20 cellular contexts compared by ENCODE assay signal in the genomic region with DNA sequence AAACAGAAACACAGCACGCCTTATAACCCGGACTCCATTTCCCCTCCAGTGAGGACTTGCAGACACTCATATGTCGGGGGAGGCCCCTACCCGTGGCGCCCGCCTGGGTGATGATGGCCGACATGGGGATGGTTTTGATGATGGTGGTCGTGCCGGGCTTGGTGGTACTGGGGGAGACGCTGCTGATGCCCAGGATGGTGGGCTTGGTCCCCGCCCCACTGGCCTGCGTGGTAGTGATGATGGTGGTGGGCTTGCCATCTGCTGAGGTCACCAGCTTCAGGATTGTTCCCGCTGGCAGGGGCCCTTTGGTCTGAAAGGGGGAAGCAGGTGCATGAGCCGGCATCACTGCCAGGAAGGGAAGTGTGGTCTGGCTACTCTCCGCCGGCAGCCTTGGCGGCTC. TPM values are rescaled to one million over a fixed set of nuclear protein-coding genes. Genes with fewer than 3 reads are reported as not detected.
"Had no signal": no experiment of that assay in that cellular context is flagged by ENCODE, and none has a peak within 500 bp of the region (broad histone marks: within the 10 kb centered on the region; RNA-seq: fewer than 3 reads in every experiment).

No MANE protein-coding gene starts in this region.

- H2AFZ ChIP-seq: hepatocyte had no signal

- H3K9me3 Mint-ChIP-seq: effector memory CD8-positive, alpha-beta T cell; natural killer cell; neural crest cell; stimulated activated memory B cell treated with anti-CD40 and anti-IgM and Interleukin-4, amounts not matched to agents 10 μg/mL and 1 μg/mL and 100 μg/mL, for 72 hours had no signal

- H3K27me3 Mint-ChIP-seq: effector memory CD8-positive, alpha-beta T cell; stimulated activated memory B cell treated with anti-CD40 and anti-IgM and Interleukin-4, amounts not matched to agents 10 μg/mL and 1 μg/mL and 100 μg/mL, for 72 hours had no signal

- H3K4me1 Mint-ChIP-seq: natural killer cell; stimulated activated memory B cell treated with anti-CD40 and anti-IgM and Interleukin-4, amounts not matched to agents 10 μg/mL and 1 μg/mL and 100 μg/mL, for 72 hours had no signal

- H3K9me3 ChIP-seq: suprapubic skin, thyroid gland, upper lobe of right lung, vagina had no signal

- H3K27ac ChIP-seq: foreskin keratinocyte, hepatocyte, suprapubic skin, thyroid gland, upper lobe of right lung, vagina had no signal

- H3K4me3 ChIP-seq: hepatocyte, lung, smooth muscle cell, suprapubic skin, thyroid gland, upper lobe of right lung, vagina had no signal

- H3K4me3 Mint-ChIP-seq: effector memory CD8-positive, alpha-beta T cell; natural killer cell; neural crest cell; stimulated activated memory B cell treated with anti-CD40 and anti-IgM and Interleukin-4, amounts not matched to agents 10 μg/mL and 1 μg/mL and 100 μg/mL, for 72 hours had no signal

- H3K27ac Mint-ChIP-seq: natural killer cell; stimulated activated memory B cell treated with anti-CD40 and anti-IgM and Interleukin-4, amounts not matched to agents 10 μg/mL and 1 μg/mL and 100 μg/mL, for 72 hours had no signal

- H3K4me1 ChIP-seq: foreskin keratinocyte, suprapubic skin, thyroid gland, upper lobe of right lung, vagina had no signal

- H3K79me2 ChIP-seq: hepatocyte had no signal

- H3K27me3 ChIP-seq: foreskin keratinocyte, hepatocyte, suprapubic skin, thyroid gland, upper lobe of right lung, vagina had no signal

- H3K36me3 Mint-ChIP-seq: natural killer cell had no signal

- DNase-seq: central memory CD4-positive, alpha-beta T cell; effector memory CD8-positive, alpha-beta T cell; foreskin keratinocyte; head of caudate nucleus; left colon; left ventricle myocardium superior; mesendoderm; natural killer cell; posterior cingulate gyrus; stimulated activated CD4-positive, alpha-beta T cell treated with anti-CD3 and anti-CD28 coated beads, Interleukin-4, amount 100 ng/mL, for 24 hours; thyroid gland; upper lobe of right lung had no signal

- H3K4me2 ChIP-seq: hepatocyte, smooth muscle cell had no signal

- ATAC-seq: effector memory CD8-positive, alpha-beta T cell; foreskin keratinocyte; left colon; left ventricle myocardium superior; natural killer cell; right cardiac atrium; stimulated activated memory B cell treated with anti-CD40 and anti-IgM and Interleukin-4, amounts not matched to agents 10 μg/mL and 1 μg/mL and 100 μg/mL, for 72 hours; upper lobe of right lung had no signal

RNA-seq across cellular contexts. Expression of gene RENBP, which starts 12.8 kb away (rescaled TPM):
- total RNA-seq: smooth muscle cell had no signal
